ENCODE assay signal across 1 cellular context in the genomic region with DNA sequence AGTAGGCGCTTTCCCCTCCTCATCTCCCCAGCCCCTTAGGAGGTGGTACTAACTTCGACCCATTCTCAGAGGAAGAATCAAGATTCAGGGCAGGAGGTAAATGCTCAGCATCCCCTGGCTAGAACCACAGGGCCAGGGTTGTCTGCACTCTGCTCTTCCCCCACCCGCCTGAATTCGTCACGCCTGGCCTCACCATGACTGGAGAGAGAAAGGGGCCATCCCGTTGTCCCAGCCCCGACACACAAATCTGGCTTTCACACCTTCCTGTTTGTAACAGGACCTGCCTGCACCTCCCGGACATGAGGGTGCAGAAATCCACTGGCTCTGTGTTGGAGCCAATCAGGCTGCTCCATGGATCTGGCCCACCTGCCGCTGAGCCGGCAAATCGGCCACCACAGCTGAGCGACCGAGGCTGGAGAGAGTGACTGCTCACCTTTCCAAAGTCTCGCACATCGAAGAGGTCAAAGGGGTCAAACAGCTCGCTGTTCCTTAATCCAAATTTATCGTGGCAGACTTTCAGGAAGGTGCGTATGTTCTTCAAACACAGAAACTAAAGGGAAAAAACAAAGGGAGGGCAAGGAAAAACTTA.
A peak's percentile ranks its signal among the peaks of the same experiment; 100 is the strongest.
TF ChIP-seq lines count a peak whose summit lies in the region.

No MANE protein-coding gene starts in this region.

TF ChIP-seq in GM12878, 131 proteins besides CTCF, POLR2A, EP300 and RAD21 (continued from another document):
- no peak for TF ChIP-seq SRF (IDR thresholded peaks at IDR 0.05; ENCODE audit: low read depth in 2 of 2, low read length in 2 of 2)
- TF ChIP-seq, protein P1, sequence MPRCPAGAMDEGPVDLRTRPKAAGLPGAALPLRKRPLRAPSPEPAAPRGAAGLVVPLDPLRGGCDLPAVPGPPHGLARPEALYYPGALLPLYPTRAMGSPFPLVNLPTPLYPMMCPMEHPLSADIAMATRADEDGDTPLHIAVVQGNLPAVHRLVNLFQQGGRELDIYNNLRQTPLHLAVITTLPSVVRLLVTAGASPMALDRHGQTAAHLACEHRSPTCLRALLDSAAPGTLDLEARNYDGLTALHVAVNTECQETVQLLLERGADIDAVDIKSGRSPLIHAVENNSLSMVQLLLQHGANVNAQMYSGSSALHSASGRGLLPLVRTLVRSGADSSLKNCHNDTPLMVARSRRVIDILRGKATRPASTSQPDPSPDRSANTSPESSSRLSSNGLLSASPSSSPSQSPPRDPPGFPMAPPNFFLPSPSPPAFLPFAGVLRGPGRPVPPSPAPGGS (IDR thresholded peaks at IDR 0.05; ENCODE audit: borderline replicate concordance, insufficient read depth, low read depth, low read length, poor library complexity, severe bottlenecking): peak; percentile 59
- TF ChIP-seq HDAC6 (IDR thresholded peaks at IDR 0.05; ENCODE audit: unreplicated experiment): no peak
- TF ChIP-seq TCF3 (IDR thresholded peaks at IDR 0.05; ENCODE audit: borderline replicate concordance, insufficient read depth, low read depth, low read length): 0 out of 2 replicates have a peak, but pooled peaks have one; percentile 16
- no peak for TF ChIP-seq LARP7 (IDR thresholded peaks at IDR 0.05)
- TF ChIP-seq, protein P2, sequence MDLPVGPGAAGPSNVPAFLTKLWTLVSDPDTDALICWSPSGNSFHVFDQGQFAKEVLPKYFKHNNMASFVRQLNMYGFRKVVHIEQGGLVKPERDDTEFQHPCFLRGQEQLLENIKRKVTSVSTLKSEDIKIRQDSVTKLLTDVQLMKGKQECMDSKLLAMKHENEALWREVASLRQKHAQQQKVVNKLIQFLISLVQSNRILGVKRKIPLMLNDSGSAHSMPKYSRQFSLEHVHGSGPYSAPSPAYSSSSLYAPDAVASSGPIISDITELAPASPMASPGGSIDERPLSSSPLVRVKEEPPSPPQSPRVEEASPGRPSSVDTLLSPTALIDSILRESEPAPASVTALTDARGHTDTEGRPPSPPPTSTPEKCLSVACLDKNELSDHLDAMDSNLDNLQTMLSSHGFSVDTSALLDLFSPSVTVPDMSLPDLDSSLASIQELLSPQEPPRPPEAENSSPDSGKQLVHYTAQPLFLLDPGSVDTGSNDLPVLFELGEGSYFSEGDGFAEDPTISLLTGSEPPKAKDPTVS (IDR thresholded peaks at IDR 0.05; ENCODE audit: low read depth, low read length): no peak
TF ChIP-seq in GM12878: peak in this region for 2.
